ENCODE assay signal across 1 cellular context in the genomic region with DNA sequence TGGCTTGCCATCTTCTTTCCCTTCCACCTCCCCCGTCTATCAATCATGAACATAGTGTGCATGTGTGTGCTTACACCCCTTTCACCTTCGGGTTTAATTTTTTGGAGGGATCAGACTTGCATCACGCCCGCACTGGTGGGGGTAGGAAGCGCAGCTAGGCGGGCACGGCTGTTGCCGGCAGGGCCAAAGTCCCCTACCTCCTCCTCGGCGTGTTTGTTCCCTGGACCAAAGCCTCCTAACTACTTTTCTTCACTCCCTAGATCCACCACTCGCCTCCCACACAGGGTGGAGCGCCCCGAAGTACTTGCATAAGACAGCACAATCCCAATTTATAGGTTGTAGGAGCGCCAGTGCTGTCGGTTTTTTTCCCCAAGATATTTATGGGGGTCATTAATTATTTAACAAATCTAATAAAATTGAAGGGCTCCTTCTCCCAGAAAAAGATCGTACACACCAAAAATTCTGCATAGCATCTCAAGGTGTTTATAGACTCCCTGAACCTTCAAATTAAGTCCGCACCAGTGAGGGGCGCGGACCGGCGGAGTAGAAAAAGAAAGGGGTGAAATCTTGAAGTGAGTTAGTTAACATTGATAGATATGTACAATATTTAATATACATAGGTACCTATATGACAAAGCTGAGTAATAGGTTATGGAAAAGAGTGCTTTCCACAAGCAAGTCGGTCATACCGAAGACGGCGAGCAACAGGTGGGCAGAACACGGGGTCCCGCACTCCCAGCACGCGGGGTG.
TF ChIP-seq lines count a peak whose summit lies in the region.

No MANE protein-coding gene starts in this region.

TF ChIP-seq in IMR-90, 13 proteins besides CTCF, POLR2A, EP300 and RAD21 (continued from another document):
- TF ChIP-seq, protein P1, sequence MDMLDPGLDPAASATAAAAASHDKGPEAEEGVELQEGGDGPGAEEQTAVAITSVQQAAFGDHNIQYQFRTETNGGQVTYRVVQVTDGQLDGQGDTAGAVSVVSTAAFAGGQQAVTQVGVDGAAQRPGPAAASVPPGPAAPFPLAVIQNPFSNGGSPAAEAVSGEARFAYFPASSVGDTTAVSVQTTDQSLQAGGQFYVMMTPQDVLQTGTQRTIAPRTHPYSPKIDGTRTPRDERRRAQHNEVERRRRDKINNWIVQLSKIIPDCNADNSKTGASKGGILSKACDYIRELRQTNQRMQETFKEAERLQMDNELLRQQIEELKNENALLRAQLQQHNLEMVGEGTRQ (IDR thresholded peaks at IDR 0.05; ENCODE audit: low read depth, low read length) = no peak
- TF ChIP-seq CEBPB (IDR thresholded peaks at IDR 0.05; ENCODE audit: low read depth, low read length) = no peak
- TF ChIP-seq CHD1 (IDR thresholded peaks at IDR 0.05; ENCODE audit: low read depth, low read length) = no peak
